ENCODE assay signal across 23 cellular contexts in the genomic region with DNA sequence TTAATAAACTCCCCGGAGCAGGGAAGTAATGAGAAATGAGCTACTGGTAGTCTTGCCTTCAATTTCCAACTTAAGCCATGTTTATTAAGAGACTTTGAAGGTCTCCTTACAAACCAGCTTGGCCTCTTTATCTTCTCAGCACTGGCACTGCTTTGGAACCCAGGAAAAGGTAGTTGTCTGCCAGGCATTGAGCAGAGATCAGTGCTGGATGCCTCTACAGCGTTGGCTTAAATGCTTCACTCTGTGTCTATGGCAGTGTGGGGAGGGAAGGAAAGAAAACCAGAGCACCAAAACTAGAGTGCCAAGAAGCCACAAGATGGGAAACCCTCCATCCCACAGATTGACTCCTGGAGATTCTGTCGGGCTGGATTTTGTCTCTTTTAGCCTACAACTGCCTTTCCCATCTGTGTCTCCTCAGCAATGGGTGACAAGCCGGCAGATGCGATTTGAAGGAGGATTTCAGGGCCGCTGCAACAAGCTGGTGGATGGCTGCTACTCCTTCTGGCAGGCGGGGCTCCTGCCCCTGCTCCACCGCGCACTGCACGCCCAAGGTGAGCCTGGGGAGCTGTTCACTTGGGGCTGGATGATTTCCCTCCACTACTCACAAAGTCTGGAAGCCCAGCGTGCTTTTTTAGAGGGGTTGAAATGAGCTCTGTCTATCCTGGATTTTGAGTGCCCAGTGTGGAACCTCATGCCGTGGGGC. TPM values are rescaled to one million over a fixed set of nuclear protein-coding genes. Genes with fewer than 3 reads are reported as not detected.
DNase-seq lines count a peak whose midpoint lies in the region; ATAC-seq and TF ChIP-seq lines count a peak whose summit lies in the region.
"Had no signal": no experiment of that assay in that cellular context is flagged by ENCODE, and none has a peak within 500 bp of the region (broad histone marks: within the 10 kb centered on the region; RNA-seq: fewer than 3 reads in every experiment).

No MANE protein-coding gene starts in this region.

- peaks cover 21% of the 10 kb centered on the region for H3K4me1 Mint-ChIP-seq in activated CD4-positive, alpha-beta memory T cell treated with anti-CD3 and anti-CD28 coated beads, Interleukin-2, amount 10 ng/mL, durations not matched to agents 7 days and 5 days
- peaks cover 6% of the 10 kb centered on the region for H3K4me1 Mint-ChIP-seq in activated CD4-positive, alpha-beta memory T cell treated with anti-CD3 and anti-CD28 coated beads for 36 hours (ENCODE audit: low read depth)
- H3K4me1 Mint-ChIP-seq: neural progenitor cell had no signal

- no peaks in the 10 kb centered on the region for H3K27me3 ChIP-seq in BLaER1 treated with 17β-estradiol and CSF1 and Interleukin-3, amounts not matched to agents 10 nM and 100 nM
- no peaks in the 10 kb centered on the region for H3K27me3 ChIP-seq in testis
- no peaks in the 10 kb centered on the region for H3K27me3 ChIP-seq in upper lobe of right lung
- H3K27me3 ChIP-seq: brain microvascular endothelial cell, neural progenitor cell, thyroid gland had no signal

- WGBS in testis, 2 donors: 91 to 95% methylated on average over 9 to 12 of the region's 12 CpGs

- no peak overlapping the region for H3K4me3 Mint-ChIP-seq in activated CD4-positive, alpha-beta memory T cell treated with anti-CD3 and anti-CD28 coated beads, Interleukin-2, amount 10 ng/mL, durations not matched to agents 7 days and 5 days
- H3K4me3 Mint-ChIP-seq in activated CD4-positive, alpha-beta memory T cell treated with anti-CD3 and anti-CD28 coated beads for 36 hours: no peak overlapping the region
- H3K4me3 Mint-ChIP-seq: CD4-positive, alpha-beta memory T cell; neural progenitor cell had no signal

- peak overlapping the region; percentile 59 for H3K27ac Mint-ChIP-seq in activated CD4-positive, alpha-beta memory T cell treated with anti-CD3 and anti-CD28 coated beads, Interleukin-2, amount 10 ng/mL, durations not matched to agents 7 days and 5 days
- no peak overlapping the region for H3K27ac Mint-ChIP-seq in activated CD4-positive, alpha-beta memory T cell treated with anti-CD3 and anti-CD28 coated beads for 36 hours
- H3K27ac Mint-ChIP-seq: neural progenitor cell had no signal

- H3K9ac ChIP-seq in BLaER1 treated with 17β-estradiol and CSF1 and Interleukin-3, amounts not matched to agents 10 nM and 100 nM: peak overlapping the region in 3 of 11 experiments; percentile 14 to 51 (median 21); a peak in 5 of 22 replicates
- H3K9ac ChIP-seq: GM23248, neural progenitor cell had no signal

- intact Hi-C loops in activated CD4-positive, alpha-beta memory T cell treated with anti-CD3 and anti-CD28 coated beads for 36 hours (cut with micrococcal nuclease): no loop called here
- intact Hi-C loops in testis (cut with DNase I; ENCODE audit: low total_unique reads) (no loop called here), upper lobe of right lung (cut with DNase I) (no loop called here)

- peaks cover 4 to 65% (median 35%) of the 10 kb centered on the region in 10 experiments for H3K4me1 ChIP-seq in BLaER1 treated with 17β-estradiol and CSF1 and Interleukin-3, amounts not matched to agents 10 nM and 100 nM
- H3K4me1 ChIP-seq in testis: no peaks in the 10 kb centered on the region
- H3K4me1 ChIP-seq in upper lobe of right lung: peaks cover 12% of the 10 kb centered on the region
- H3K4me1 ChIP-seq: neural progenitor cell, thyroid gland had no signal

- no peak overlapping the region for H3K4me3 ChIP-seq in BLaER1 treated with 17β-estradiol and CSF1 and Interleukin-3, amounts not matched to agents 10 nM and 100 nM
- H3K4me3 ChIP-seq in testis (no peak overlapping the region), upper lobe of right lung (no peak overlapping the region)
- H3K4me3 ChIP-seq: GM23248, neural progenitor cell, SK-N-MC, thyroid gland had no signal

- no peak for TF ChIP-seq CTCF in testis (IDR thresholded peaks at IDR 0.05)
- no peak for TF ChIP-seq CTCF in upper lobe of right lung (IDR thresholded peaks at IDR 0.05)

- POLR2A ChIA-PET in activated CD4-positive, alpha-beta memory T cell treated with anti-CD3 and anti-CD28 coated beads, Interleukin-2, amount 10 ng/mL, durations not matched to agents 7 days and 5 days (lab: Charles Lee): no interaction called here
- POLR2A ChIA-PET in activated CD4-positive, alpha-beta memory T cell treated with anti-CD3 and anti-CD28 coated beads for 36 hours (lab: Charles Lee): no interaction called here

- CTCF ChIA-PET in activated CD4-positive, alpha-beta memory T cell treated with anti-CD3 and anti-CD28 coated beads, Interleukin-2, amount 10 ng/mL, durations not matched to agents 7 days and 5 days (lab: Charles Lee): interaction anchor here (0.7 kb wide), 1 partner anchor 10 kb away, joined by 5 read pairs; no protein-coding TSS in a partner anchor
- CTCF ChIA-PET in activated CD4-positive, alpha-beta memory T cell treated with anti-CD3 and anti-CD28 coated beads for 36 hours (lab: Charles Lee): interaction anchor here (1.0 kb wide), 1 partner anchor 121 kb away, joined by 3 read pairs; no protein-coding TSS in a partner anchor

- no peaks in the 10 kb centered on the region for H4K20me1 ChIP-seq in BLaER1 treated with 17β-estradiol and CSF1 and Interleukin-3, amounts not matched to agents 10 nM and 100 nM

- DNase-seq in activated CD4-positive, alpha-beta memory T cell treated with anti-CD3 and anti-CD28 coated beads, Interleukin-2, amount 10 ng/mL, durations not matched to agents 7 days and 5 days: no peak
- no peak for DNase-seq in activated CD4-positive, alpha-beta memory T cell treated with anti-CD3 and anti-CD28 coated beads for 36 hours
- DNase-seq in KG1 (lab: John Stamatoyannopoulos, UW) (peak; percentile 51), left lobe of liver (ENCODE audit: low spot score) (peak; percentile 42), testis (no peak), GM03348 (ENCODE audit: low spot score) (no peak), upper lobe of right lung (no peak)
- DNase-seq: activated gamma-delta T cell; brain microvascular endothelial cell; CD4-positive, alpha-beta memory T cell; effector CD4-positive, alpha-beta T cell; EL; glutamatergic neuron; GM23248; IMR-90; MM.1S; NCI-H146; stimulated activated naive CD4-positive, alpha-beta T cell treated with Interleukin-2 at 50 U/mL for 16 hours; thyroid gland had no signal

- H3K4me2 ChIP-seq in BLaER1 treated with 17β-estradiol and CSF1 and Interleukin-3, amounts not matched to agents 10 nM and 100 nM: peak overlapping the region in 8 of 11 experiments; percentile 24 to 82 (median 59); a peak in 12 of 22 replicates
- H3K4me2 ChIP-seq: neural progenitor cell had no signal

- no peak for ATAC-seq in left lobe of liver
- ATAC-seq in upper lobe of right lung: no peak

- peaks cover 20 to 89% (median 59%) of the 10 kb centered on the region in 11 experiments for H3K36me3 ChIP-seq in BLaER1 treated with 17β-estradiol and CSF1 and Interleukin-3, amounts not matched to agents 10 nM and 100 nM
- H3K36me3 ChIP-seq in testis (ENCODE audit: low read depth, missing control alignments) (no peaks in the 10 kb centered on the region), upper lobe of right lung (peaks cover 17% of the 10 kb centered on the region)
- H3K36me3 ChIP-seq: neural progenitor cell had no signal

- H3K36me3 Mint-ChIP-seq in activated CD4-positive, alpha-beta memory T cell treated with anti-CD3 and anti-CD28 coated beads, Interleukin-2, amount 10 ng/mL, durations not matched to agents 7 days and 5 days (ENCODE audit: low read depth): peaks cover 42% of the 10 kb centered on the region
- peaks cover 24% of the 10 kb centered on the region for H3K36me3 Mint-ChIP-seq in activated CD4-positive, alpha-beta memory T cell treated with anti-CD3 and anti-CD28 coated beads for 36 hours

- no peak for TF ChIP-seq POLR2A in testis (IDR thresholded peaks at IDR 0.05)

- peak overlapping the region in 9 of 11 experiments; percentile 32 to 70 (median 53); a peak in 15 of 22 replicates for H3K27ac ChIP-seq in BLaER1 treated with 17β-estradiol and CSF1 and Interleukin-3, amounts not matched to agents 10 nM and 100 nM
- no peak overlapping the region for H3K27ac ChIP-seq in testis
- H3K27ac ChIP-seq in upper lobe of right lung: no peak overlapping the region
- H3K27ac ChIP-seq: brain microvascular endothelial cell, GM23248, neural progenitor cell, RWPE1, SK-N-MC, thyroid gland had no signal

- H3K9me3 Mint-ChIP-seq in activated CD4-positive, alpha-beta memory T cell treated with anti-CD3 and anti-CD28 coated beads, Interleukin-2, amount 10 ng/mL, durations not matched to agents 7 days and 5 days: no peaks in the 10 kb centered on the region
- no peaks in the 10 kb centered on the region for H3K9me3 Mint-ChIP-seq in activated CD4-positive, alpha-beta memory T cell treated with anti-CD3 and anti-CD28 coated beads for 36 hours
- H3K9me3 Mint-ChIP-seq: CD4-positive, alpha-beta memory T cell; neural progenitor cell had no signal

- H3K9me3 ChIP-seq in BLaER1 treated with 17β-estradiol and CSF1 and Interleukin-3, amounts not matched to agents 10 nM and 100 nM (replicated peaks in 1 of 11): no peaks in the 10 kb centered on the region
- no peaks in the 10 kb centered on the region for H3K9me3 ChIP-seq in testis
- H3K9me3 ChIP-seq in upper lobe of right lung: no peaks in the 10 kb centered on the region
- H3K9me3 ChIP-seq: thyroid gland had no signal

- no peaks in the 10 kb centered on the region for H3K27me3 Mint-ChIP-seq in activated CD4-positive, alpha-beta memory T cell treated with anti-CD3 and anti-CD28 coated beads, Interleukin-2, amount 10 ng/mL, durations not matched to agents 7 days and 5 days
- no peaks in the 10 kb centered on the region for H3K27me3 Mint-ChIP-seq in activated CD4-positive, alpha-beta memory T cell treated with anti-CD3 and anti-CD28 coated beads for 36 hours
- H3K27me3 Mint-ChIP-seq: CD4-positive, alpha-beta memory T cell had no signal

RNA-seq across cellular contexts. Expression of gene FNTB, which starts 57.3 kb away (rescaled TPM):
- 10 to 100 TPM; 12.3 to 16.1 TPM for total RNA-seq in activated CD4-positive, alpha-beta memory T cell treated with anti-CD3 and anti-CD28 coated beads, Interleukin-2, amount 10 ng/mL, durations not matched to agents 7 days and 5 days
- 10 to 100 TPM in 1 of 2 experiments, 1 to 10 TPM in 1; 8.8 to 12.3 TPM for total RNA-seq in activated CD4-positive, alpha-beta memory T cell treated with anti-CD3 and anti-CD28 coated beads for 36 hours
- total RNA-seq in left lobe of liver (9.9 TPM), testis (10 to 100 TPM; 52.5 to 68.1 TPM), upper lobe of right lung (14.2 TPM)
- polyA plus RNA-seq in testis (ENCODE audit: insufficient read depth, low read depth, low replicate concordance): 43.2 TPM

RNA-seq across cellular contexts. Expression of gene MAX, which starts 58.3 kb away (rescaled TPM):
- 100 to 1,000 TPM; 134 to 135 TPM for total RNA-seq in activated CD4-positive, alpha-beta memory T cell treated with anti-CD3 and anti-CD28 coated beads, Interleukin-2, amount 10 ng/mL, durations not matched to agents 7 days and 5 days
- total RNA-seq in activated CD4-positive, alpha-beta memory T cell treated with anti-CD3 and anti-CD28 coated beads for 36 hours: 10 to 100 TPM; 74.5 to 80.7 TPM
- total RNA-seq in left lobe of liver (32.3 TPM), testis (10 to 100 TPM; 53.1 to 56.4 TPM), upper lobe of right lung (102 TPM)
- polyA plus RNA-seq in testis (ENCODE audit: insufficient read depth, low read depth, low replicate concordance): 56.7 TPM

Comparison
In these comparisons a context has a peak if more than half of its experiments do, and no peak if none do; other contexts are left out.
1. DNase-seq: peak in KG1 (single experiment) and left lobe of liver (single experiment); none in activated CD4-positive, alpha-beta memory T cell treated with anti-CD3 and anti-CD28 coated beads, Interleukin-2, amount 10 ng/mL, durations not matched to agents 7 days and 5 days (single experiment), activated CD4-positive, alpha-beta memory T cell treated with anti-CD3 and anti-CD28 coated beads for 36 hours (single experiment), testis (single experiment), GM03348 (single experiment) and upper lobe of right lung (single experiment).
2. H3K27ac ChIP-seq: peak in BLaER1 treated with 17β-estradiol and CSF1 and Interleukin-3, amounts not matched to agents 10 nM and 100 nM (9 of 11); none in testis (0 of 2) and upper lobe of right lung (single experiment).